In genomic region chr18:13629841-13630747, GRCh38 we compare ENCODE assay signal across 8 cellular contexts.
A peak's percentile ranks its signal among the peaks of the same experiment; 100 is the strongest.
DNase-seq lines count a peak whose midpoint lies in the region; ATAC-seq, FAIRE-seq and TF ChIP-seq lines count a peak whose summit lies in the region.

No MANE protein-coding gene starts in this region.

- POLR2A ChIA-PET in GM12878 (lab: Charles Lee): interaction anchor here (0.6 to 1.5 kb wide), 7 partner anchors 17 to 747 kb away, joined by 3 to 6 read pairs (median 4); no protein-coding TSS in a partner anchor

- 59% methylated on average over 8 of the region's 8 CpGs for WGBS in GM12878 (ENCODE audit: insufficient coverage, insufficient replicate concordance, low lambda C conversion rate, missing lambda C conversion rate)

- H4K20me1 ChIP-seq in GM12878 (ENCODE audit: control insufficient read depth, insufficient read depth): no peaks in the 10 kb centered on the region

- peaks cover 0 to 3% of the 10 kb centered on the region in 2 experiments; a peak in 2 of 4 replicates for H3K36me3 ChIP-seq in GM12878 (ENCODE audit: control insufficient read depth in 2 of 2, insufficient read depth in 2 of 2, low read length in 1 of 2)

- 0 out of 2 replicates have a peak overlapping the region, but pooled peaks have one; percentile 23 for H3K9ac ChIP-seq in GM12878 (ENCODE audit: control insufficient read depth, insufficient read depth, low read length)

- peak overlapping the region; percentile 34 for H3K4me2 ChIP-seq in GM12878 (ENCODE audit: control insufficient read depth, insufficient read depth)

- no peaks in the 10 kb centered on the region; the same call in 2 of the 3 replicates for H3K9me3 ChIP-seq in GM12878 (replicated peaks; ENCODE audit: control insufficient read depth, insufficient read depth, low read length)

- no peak for TF ChIP-seq POLR2A in GM12878 (IDR thresholded peaks at IDR 0.05; ENCODE audit: low read depth, low read length)

- DNase-seq in EL: peak; percentile 56
- DNase-seq in Jurkat, Clone E6-1 (ENCODE audit: low read depth, low spot score): peak; percentile 75
- peak; percentile 51 for DNase-seq in RPMI7951 (ENCODE audit: low read depth)
- peak; percentile 48 for DNase-seq in GM12878 (ENCODE audit: low read depth, low spot score)
- DNase-seq in hypothalamus (lab: John Stamatoyannopoulos, UW): peak in 32 of 51 donors; percentile 17 to 91 (median 58)
- no peak for DNase-seq in sciatic nerve (ENCODE audit: low spot score)
- DNase-seq in OCI-M2 (lab: John Stamatoyannopoulos, UW; ENCODE audit: unreplicated experiment): no peak

- TF ChIP-seq EP300 in GM12878 (IDR thresholded peaks at IDR 0.05; ENCODE audit: borderline replicate concordance in 1 of 2, control insufficient read depth in 1 of 2, low read depth in 2 of 2, low read length in 2 of 2): no peak

- intact Hi-C loops in GM12878 (cut with micrococcal nuclease; ENCODE audit: unreplicated experiment) (loop anchor here (1.0 kb wide), 2 partner anchors 68 to 72 kb away; no protein-coding TSS in a partner anchor), sciatic nerve (cut with DNase I) (loop anchor here (5.0 kb wide), 1 partner anchor 73 kb away; no protein-coding TSS in a partner anchor)

- CTCF ChIA-PET in GM12878 (lab: Yijun Ruan, JAX): interaction anchor here (0.7 to 11.8 kb wide), 20 partner anchors 9 to 470 kb away, joined by 3 to 337 read pairs (median 4); no protein-coding TSS in a partner anchor

- H2AFZ ChIP-seq in GM12878 (ENCODE audit: control insufficient read depth, low read depth, low read length): peak overlapping the region; percentile 14; the same call in 1 of the 2 replicates

- H3K4me3 ChIP-seq in Jurkat, Clone E6-1 (ENCODE audit: low read length): no peak overlapping the region
- H3K4me3 ChIP-seq in GM12878: no peak overlapping the region

- in situ Hi-C loops in GM12878 (cut with MboI): loop anchor here (25.0 kb wide), 1 partner anchor 468 kb away; no protein-coding TSS in a partner anchor

- no peak overlapping the region; the same call in 1 of the 2 replicates for H3K27ac ChIP-seq in GM12878 (ENCODE audit: control insufficient read depth, insufficient read depth)

- SMC1A ChIA-PET in GM12878 (lab: Charles Lee; ENCODE audit: uncharacterized antibody, unreplicated experiment): interaction anchor here (0.6 to 6.9 kb wide), 19 partner anchors 9 to 416 kb away, joined by 3 to 241 read pairs (median 4); no protein-coding TSS in a partner anchor

- H3K27me3 ChIP-seq in GM12878 (replicated peaks in 1 of 2; ENCODE audit: control insufficient read depth in 2 of 2, insufficient read depth in 2 of 2, low read length in 1 of 2): no peaks in the 10 kb centered on the region

- BruUV-seq in GM12878 (replicated peaks; lab: Mats Ljungman, UMichigan): no TSS peak

- no peaks in the 10 kb centered on the region for H3K79me2 ChIP-seq in GM12878 (ENCODE audit: control insufficient read depth, insufficient read depth, low read length)

- peaks cover 5% of the 10 kb centered on the region for H3K4me1 ChIP-seq in GM12878 (ENCODE audit: control insufficient read depth, insufficient read depth, low read length)

- peak; percentile 27 for FAIRE-seq in GM12878 (lab: Jason Lieb, UNC)

- peak; percentile 76 to 98 (median 81) for TF ChIP-seq CTCF in GM12878 (IDR thresholded peaks at IDR 0.05 in 2 of 3, conservative IDR thresholded peaks at IDR 0.05 in 1 of 3; ENCODE audit: control insufficient read depth in 2 of 3, extremely low read depth in 1 of 3, insufficient read depth in 1 of 3, low read depth in 3 of 3, low read length in 3 of 3)

- peak; percentile 54 for ATAC-seq in GM21367 (IDR thresholded peaks at IDR 0.05; ENCODE audit: unreplicated experiment)
- ATAC-seq in GM12878: peak; percentile 92
- peak; percentile 94 for ATAC-seq in sciatic nerve

- peak; percentile 100 for TF ChIP-seq RAD21 in GM12878 (IDR thresholded peaks at IDR 0.05; ENCODE audit: insufficient read depth, low read depth, low read length)

- RAD21 ChIA-PET in GM12878 (lab: Charles Lee; ENCODE audit: unreplicated experiment): interaction anchor here (0.5 to 4.1 kb wide), 16 partner anchors 9 to 685 kb away, joined by 3 to 161 read pairs (median 7); partner anchors contain the start of gene LDLRAD4

TF ChIP-seq in GM12878, 131 proteins besides CTCF, POLR2A, EP300 and RAD21 (continues in another document):
- TF ChIP-seq BCL11A (IDR thresholded peaks at IDR 0.05; ENCODE audit: low read depth, low read length) (no peak), GATAD2B (conservative IDR thresholded peaks at IDR 0.05; ENCODE audit: low read depth) (no peak), POU2F2 (IDR thresholded peaks at IDR 0.05; ENCODE audit: borderline replicate concordance, low read depth, low read length) (peak; percentile 46; the same call in 1 of the 3 replicates), SREBF1 (IDR thresholded peaks at IDR 0.05; ENCODE audit: low read length) (no peak), RFX5 (IDR thresholded peaks at IDR 0.05; ENCODE audit: low read depth, low read length) (no peak), TARDBP (IDR thresholded peaks at IDR 0.05; ENCODE audit: borderline replicate concordance) (no peak), HDGF (IDR thresholded peaks at IDR 0.05) (no peak), NFXL1 (IDR thresholded peaks at IDR 0.05; ENCODE audit: borderline replicate concordance) (no peak), MEF2B (IDR thresholded peaks at IDR 0.05; ENCODE audit: partially characterized antibody, poor library complexity, severe bottlenecking) (no peak), MEF2A (IDR thresholded peaks at IDR 0.05; ENCODE audit: insufficient read depth, low read depth, low read length) (0 out of 2 replicates have a peak, but pooled peaks have one; percentile 34), CREB1 (IDR thresholded peaks at IDR 0.05; ENCODE audit: low read depth) (no peak), ATF7 (IDR thresholded peaks at IDR 0.05; ENCODE audit: low read depth) (no peak), HCFC1 (IDR thresholded peaks at IDR 0.05; ENCODE audit: low read length) (no peak), CBX5 (IDR thresholded peaks at IDR 0.05; ENCODE audit: low read depth) (no peak), TCF12 (IDR thresholded peaks at IDR 0.05; ENCODE audit: low read depth, low read length) (no peak), IRF4 (IDR thresholded peaks at IDR 0.05; ENCODE audit: low read depth, low read length) (0 out of 2 replicates have a peak, but pooled peaks have one; percentile 55), KAT2A (conservative IDR thresholded peaks at IDR 0.05; ENCODE audit: control insufficient read depth, low read depth, low read length) (no peak), SRF (IDR thresholded peaks at IDR 0.05; ENCODE audit: low read depth in 2 of 2, low read length in 2 of 2) (no peak), BHLHE40 (IDR thresholded peaks at IDR 0.05; ENCODE audit: borderline replicate concordance in 1 of 2, low read depth in 2 of 2, low read length in 1 of 2) (0 out of 4 replicates have a peak, but pooled peaks of 1 of the 2 experiments have one; percentile 37), NFYA (IDR thresholded peaks at IDR 0.05; ENCODE audit: borderline replicate concordance, low read depth, low read length) (no peak), HDAC2 (IDR thresholded peaks at IDR 0.05) (no peak), SMC3 (IDR thresholded peaks at IDR 0.05; ENCODE audit: borderline replicate concordance, low read length) (peak; percentile 99), RELB (IDR thresholded peaks at IDR 0.05; ENCODE audit: low read depth) (no peak; the same call in 1 of the 2 replicates), BCLAF1 (IDR thresholded peaks at IDR 0.05) (no peak), RUNX3 (IDR thresholded peaks at IDR 0.05; ENCODE audit: low read length) (no peak; the same call in 1 of the 2 replicates), ZSCAN29 (IDR thresholded peaks at IDR 0.05) (no peak), STAT3 (IDR thresholded peaks at IDR 0.05; ENCODE audit: low read depth, low read length) (0 out of 2 replicates have a peak, but pooled peaks have one; percentile 60), ZNF24 (IDR thresholded peaks at IDR 0.05) (no peak), IKZF2 (IDR thresholded peaks at IDR 0.05) (peak; percentile 52 to 58; a peak in 2 of 4 replicates)

Comparison
In these comparisons a context has a peak if more than half of its experiments do, and no peak if none do; other contexts are left out.
1. DNase-seq: peak in EL (single experiment), Jurkat, Clone E6-1 (single experiment), RPMI7951 (single experiment), GM12878 (single experiment) and hypothalamus (32 of 51); none in sciatic nerve (single experiment) and OCI-M2 (single experiment).
2. Peak in every context shown above with its lines, with median percentiles within 50 percentile points of each other: ATAC-seq.